ENCODE assay signal across 7 cellular contexts in genomic region chr21:45288441-45288841, GRCh38. TPM values are rescaled to one million over a fixed set of nuclear protein-coding genes. Genes with fewer than 3 reads are reported as not detected.
DNase-seq lines count a peak whose midpoint lies in the region; ATAC-seq and TF ChIP-seq lines count a peak whose summit lies in the region.

No MANE protein-coding gene starts in this region.

- peak overlapping the region; percentile 5 for H3K4me2 ChIP-seq in H9 (ENCODE audit: insufficient read depth, insufficient read length, low read length)

- intact Hi-C loops in spleen (cut with DNase I; ENCODE audit: low total_unique reads) = no loop called here

- no peaks in the 10 kb centered on the region for H3K79me1 ChIP-seq in H9 (ENCODE audit: insufficient read depth, low read depth, low read length, poor library complexity, severe bottlenecking)

- no peak overlapping the region for H3K27ac Mint-ChIP-seq in H9
- peak overlapping the region; percentile 68 for H3K27ac Mint-ChIP-seq in T-helper 17 cell

- H3K9me3 Mint-ChIP-seq in H9 = no peaks in the 10 kb centered on the region

- no peak overlapping the region for H4K91ac ChIP-seq in H9 (ENCODE audit: insufficient read length, low read depth, low read length)

- no peak for ATAC-seq in T-helper 17 cell
- ATAC-seq in HG03520 (IDR thresholded peaks at IDR 0.05; ENCODE audit: unreplicated experiment) = no peak
- ATAC-seq in HG02938 (IDR thresholded peaks at IDR 0.05; ENCODE audit: unreplicated experiment) = no peak

- peak overlapping the region; percentile 83; the same call in 1 of the 2 replicates for H3K4me3 ChIP-seq in iPS DF 6.9 (ENCODE audit: low read length)
- H3K4me3 ChIP-seq in spleen = peak overlapping the region; percentile 40 to 82 (median 70)

- H3K4ac ChIP-seq in H9 (ENCODE audit: low read depth, low read length) = no peak overlapping the region

- TF ChIP-seq POLR2A in spleen (IDR thresholded peaks at IDR 0.05) = no peak

- no peak overlapping the region for H3T11ph ChIP-seq in H9 (ENCODE audit: low read length)

- no peaks in the 10 kb centered on the region for H3K4me1 ChIP-seq in H9 (ENCODE audit: insufficient read depth, low read length)
- peaks cover 4% of the 10 kb centered on the region; the same call in 1 of the 2 replicates for H3K4me1 ChIP-seq in iPS DF 6.9 (ENCODE audit: control insufficient read depth, insufficient read depth, low read length)
- H3K4me1 ChIP-seq in spleen = peaks cover 30 to 71% (median 49%) of the 10 kb centered on the region in 6 donors

- no peak overlapping the region for H4K8ac ChIP-seq in H9 (replicated peaks; ENCODE audit: insufficient read length, low read depth, low read length)

- H3K4me1 Mint-ChIP-seq in H9 (peaks cover 18 to 20% of the 10 kb centered on the region in 2 experiments), T-helper 17 cell (peaks cover 22% of the 10 kb centered on the region)

- TF ChIP-seq CTCF in H9 (conservative IDR thresholded peaks at IDR 0.05) (no peak), spleen (IDR thresholded peaks at IDR 0.05 in 8 of 11, conservative IDR thresholded peaks at IDR 0.05 in 3 of 11) (no peak)

- H2AK5ac ChIP-seq in H9 (ENCODE audit: insufficient read length, low read length) = no peak overlapping the region

- H2BK120ac ChIP-seq in H9 (ENCODE audit: low read depth, low read length, poor library complexity, severe bottlenecking) = no peak overlapping the region

- H3K27me3 Mint-ChIP-seq in H9 (ENCODE audit: low read depth) = no peaks in the 10 kb centered on the region
- H3K27me3 Mint-ChIP-seq in T-helper 17 cell = no peaks in the 10 kb centered on the region

- no peak overlapping the region for H3K14ac ChIP-seq in H9 (ENCODE audit: insufficient read depth, low read length)

- H3K9ac ChIP-seq in H9 (ENCODE audit: extremely low read depth, insufficient read length, low read length) = no peak overlapping the region

- H3K27ac ChIP-seq in H9 (ENCODE audit: insufficient read length, low read depth, low read length) (no peak overlapping the region), iPS DF 6.9 (ENCODE audit: low read length) (no peak overlapping the region), spleen (peak overlapping the region in 7 of 8 donors; percentile 66 to 91 (median 87))

- H2BK15ac ChIP-seq in H9 (ENCODE audit: low read depth, low read length) = no peak overlapping the region

- H3K36me3 Mint-ChIP-seq in H9 (ENCODE audit: insufficient read depth in 1 of 3, low read depth in 3 of 3) (peaks cover 20 to 31% (median 22%) of the 10 kb centered on the region in 3 experiments; a peak in 6 of 7 replicates), T-helper 17 cell (ENCODE audit: low read depth) (peaks cover 5% of the 10 kb centered on the region)

- peak overlapping the region; percentile 84 to 89 for H3K4me3 Mint-ChIP-seq in H9
- H3K4me3 Mint-ChIP-seq in T-helper 17 cell = peak overlapping the region; percentile 91

- no peak overlapping the region for H4K5ac ChIP-seq in H9 (ENCODE audit: insufficient read length, low read depth, low read length)

- H4K20me1 ChIP-seq in H9 (ENCODE audit: control insufficient read depth, insufficient read depth, insufficient read length) = no peaks in the 10 kb centered on the region

- no CpG with 5 or more reads among the region's 34 CpGs for WGBS in H9 (ENCODE audit: extremely low coverage, insufficient read length, low lambda C conversion rate)
- no CpG with 5 or more reads among the region's 34 CpGs for WGBS in iPS DF 6.9 (ENCODE audit: insufficient coverage, insufficient read length)
- 20 to 66% (median 23%) methylated on average over 10 to 34 of the region's 34 CpGs for WGBS in spleen, 5 donors

- no peak overlapping the region for H3K23ac ChIP-seq in H9 (ENCODE audit: insufficient read length, low read depth, low read length)

- no peak overlapping the region for H2BK12ac ChIP-seq in H9 (ENCODE audit: insufficient read length, low read depth, low read length)

- H3K79me2 ChIP-seq in H9 (ENCODE audit: insufficient read depth, low read length) = no peaks in the 10 kb centered on the region

- no peak overlapping the region for H2AFZ ChIP-seq in H9 (ENCODE audit: low read length)

- H3K9me3 ChIP-seq in H9 (ENCODE audit: control insufficient read depth, low read depth, low read length) (no peaks in the 10 kb centered on the region), T-helper 17 cell (ENCODE audit: control insufficient read depth, low read length, poor library complexity, severe bottlenecking) (no peaks in the 10 kb centered on the region), iPS DF 6.9 (ENCODE audit: control insufficient read depth, insufficient read depth, low read length) (no peaks in the 10 kb centered on the region), spleen (no peaks in the 10 kb centered on the region)

- H2BK20ac ChIP-seq in H9 (ENCODE audit: low read depth, low read length, poor library complexity, severe bottlenecking) = no peak overlapping the region

- H3K36me3 ChIP-seq in iPS DF 6.9 (ENCODE audit: control insufficient read depth, insufficient read depth, low read length) (peaks cover 20% of the 10 kb centered on the region), spleen (peaks cover 0 to 27% (median 24%) of the 10 kb centered on the region in 6 donors)

- no peak overlapping the region for H3K18ac ChIP-seq in H9 (ENCODE audit: insufficient read length, low read depth, low read length)

- peaks cover 4% of the 10 kb centered on the region for H3K23me2 ChIP-seq in H9 (ENCODE audit: insufficient read length, low read depth, low read length, poor library complexity, severe bottlenecking)

- H3K27me3 ChIP-seq in H9 (ENCODE audit: insufficient read depth, low read length) (no peaks in the 10 kb centered on the region), iPS DF 6.9 (ENCODE audit: control insufficient read depth, insufficient read depth, low read length) (no peaks in the 10 kb centered on the region), spleen (replicated peaks in 1 of 7) (no peaks in the 10 kb centered on the region)

- no peak overlapping the region for H2BK5ac ChIP-seq in H9 (ENCODE audit: insufficient read length, low read length)

- peak; percentile 46 for DNase-seq in H9
- DNase-seq in T-helper 17 cell = no peak
- no peak for DNase-seq in iPS DF 6.9 (ENCODE audit: low read depth, low spot score)
- DNase-seq in spleen = no peak
- no peak for DNase-seq in LoVo (ENCODE audit: low spot score)

- no peak overlapping the region for H3K56ac ChIP-seq in H9 (ENCODE audit: insufficient read length, low read depth, low read length)

RNA-seq across cellular contexts. Expression of gene POFUT2, which starts 0.7 kb away (rescaled TPM):
- total RNA-seq in H9 (2021) (32.1 and 34.8 TPM in 2 replicates), T-helper 17 cell (10 to 100 TPM; 48.5 to 66.4 TPM), spleen (10 to 100 TPM; 24.1 to 37.0 (median 28.8) TPM)
- 10 to 100 TPM; 10.5 to 23.2 (median 19.3) TPM for polyA plus RNA-seq in spleen

Comparison
In these comparisons a context has a peak if more than half of its experiments do, and no peak if none do; other contexts are left out.
1. H3K27ac ChIP-seq: peak in spleen (7 of 8); none in H9 (single experiment) and iPS DF 6.9 (single experiment).